ENCODE assay signal across 18 cellular contexts in the genomic region with DNA sequence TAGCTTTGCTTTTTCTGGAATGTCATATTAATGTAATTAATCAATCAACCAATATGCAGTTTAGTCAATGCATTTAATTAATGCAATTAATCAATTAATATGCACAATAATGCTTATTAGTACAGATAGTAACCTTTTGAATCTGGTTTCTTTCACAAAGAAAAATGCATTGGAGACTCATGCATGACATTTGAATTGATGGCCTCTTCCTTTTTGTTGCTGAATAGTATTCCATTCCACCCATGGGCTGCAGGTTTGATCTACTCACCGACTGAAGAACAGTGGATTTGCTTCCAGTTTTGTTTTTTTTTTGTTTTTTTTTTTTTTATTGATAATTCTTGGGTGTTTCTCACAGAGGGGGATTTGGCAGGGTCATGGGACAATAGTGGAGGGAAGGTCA. TPM values are rescaled to one million over a fixed set of nuclear protein-coding genes. Genes with fewer than 3 reads are reported as not detected.
DNase-seq lines count a peak whose midpoint lies in the region; ATAC-seq and TF ChIP-seq lines count a peak whose summit lies in the region.
"Had no signal": no experiment of that assay in that cellular context is flagged by ENCODE, and none has a peak within 500 bp of the region (broad histone marks: within the 10 kb centered on the region; RNA-seq: fewer than 3 reads in every experiment).

No MANE protein-coding gene starts in this region.

- 86 to 89% methylated on average over 1 of the region's 1 CpG for WGBS in upper lobe of left lung, 2 donors

- no peaks in the 10 kb centered on the region for H3K9me3 ChIP-seq in upper lobe of left lung

- no peak for TF ChIP-seq EP300 in upper lobe of left lung (IDR thresholded peaks at IDR 0.05)

- peaks cover 14 to 25% (median 22%) of the 10 kb centered on the region in 4 donors for H3K4me1 ChIP-seq in upper lobe of left lung

- peaks cover 18% of the 10 kb centered on the region for H3K27me3 Mint-ChIP-seq in activated naive CD8-positive, alpha-beta T cell treated with anti-CD3 and anti-CD28 coated beads, Interleukin-2, amount 10 ng/mL, durations not matched to agents 7 days and 5 days
- no peaks in the 10 kb centered on the region for H3K27me3 Mint-ChIP-seq in activated naive CD8-positive, alpha-beta T cell treated with anti-CD3 and anti-CD28 coated beads, Interleukin-2, amount 50 U/mL, for 24 hours
- H3K27me3 Mint-ChIP-seq in central memory CD8-positive, alpha-beta T cell = no peaks in the 10 kb centered on the region
- H3K27me3 Mint-ChIP-seq in natural killer cell (ENCODE audit: low read depth in 2 of 2) = no peaks in the 10 kb centered on the region
- H3K27me3 Mint-ChIP-seq: B cell; CD4-positive, alpha-beta memory T cell had no signal

- H3K4me3 Mint-ChIP-seq in activated naive CD8-positive, alpha-beta T cell treated with anti-CD3 and anti-CD28 coated beads, Interleukin-2, amount 10 ng/mL, durations not matched to agents 7 days and 5 days = no peak overlapping the region
- no peak overlapping the region for H3K4me3 Mint-ChIP-seq in activated naive CD8-positive, alpha-beta T cell treated with anti-CD3 and anti-CD28 coated beads, Interleukin-2, amount 50 U/mL, for 24 hours
- H3K4me3 Mint-ChIP-seq in central memory CD8-positive, alpha-beta T cell = peak overlapping the region; percentile 52
- peak overlapping the region; percentile 60 for H3K4me3 Mint-ChIP-seq in natural killer cell
- H3K4me3 Mint-ChIP-seq: B cell; CD4-positive, alpha-beta memory T cell; GM23338; HFFc6 had no signal

- no peaks in the 10 kb centered on the region for H3K36me3 ChIP-seq in upper lobe of left lung

- H3K9me3 Mint-ChIP-seq in activated naive CD8-positive, alpha-beta T cell treated with anti-CD3 and anti-CD28 coated beads, Interleukin-2, amount 10 ng/mL, durations not matched to agents 7 days and 5 days = no peaks in the 10 kb centered on the region
- no peaks in the 10 kb centered on the region for H3K9me3 Mint-ChIP-seq in activated naive CD8-positive, alpha-beta T cell treated with anti-CD3 and anti-CD28 coated beads, Interleukin-2, amount 50 U/mL, for 24 hours
- H3K9me3 Mint-ChIP-seq in central memory CD8-positive, alpha-beta T cell = no peaks in the 10 kb centered on the region
- H3K9me3 Mint-ChIP-seq in natural killer cell = no peaks in the 10 kb centered on the region
- H3K9me3 Mint-ChIP-seq: HFFc6 had no signal

- H3K4me1 Mint-ChIP-seq in activated naive CD8-positive, alpha-beta T cell treated with anti-CD3 and anti-CD28 coated beads, Interleukin-2, amount 10 ng/mL, durations not matched to agents 7 days and 5 days = peaks cover 14% of the 10 kb centered on the region
- H3K4me1 Mint-ChIP-seq in activated naive CD8-positive, alpha-beta T cell treated with anti-CD3 and anti-CD28 coated beads, Interleukin-2, amount 50 U/mL, for 24 hours = peaks cover 25% of the 10 kb centered on the region
- peaks cover 20% of the 10 kb centered on the region for H3K4me1 Mint-ChIP-seq in central memory CD8-positive, alpha-beta T cell
- H3K4me1 Mint-ChIP-seq in natural killer cell = peaks cover 12 to 43% of the 10 kb centered on the region in 2 donors

- no peak for TF ChIP-seq POLR2A in upper lobe of left lung (IDR thresholded peaks at IDR 0.05)

- H3K4me3 ChIP-seq in upper lobe of left lung = no peak overlapping the region
- H3K4me3 ChIP-seq: GM23338 had no signal

- POLR2A ChIA-PET in activated naive CD8-positive, alpha-beta T cell treated with anti-CD3 and anti-CD28 coated beads, Interleukin-2, amount 10 ng/mL, durations not matched to agents 7 days and 5 days (lab: Charles Lee) = interaction anchor here (3.7 to 7.7 kb wide), 2 partner anchors 8 to 16 kb away, joined by 27 to 176 read pairs; partner anchors contain the start of gene GPR132

- no peaks in the 10 kb centered on the region for H3K36me3 Mint-ChIP-seq in activated naive CD8-positive, alpha-beta T cell treated with anti-CD3 and anti-CD28 coated beads, Interleukin-2, amount 10 ng/mL, durations not matched to agents 7 days and 5 days
- H3K36me3 Mint-ChIP-seq in activated naive CD8-positive, alpha-beta T cell treated with anti-CD3 and anti-CD28 coated beads, Interleukin-2, amount 50 U/mL, for 24 hours (ENCODE audit: low read depth) = no peaks in the 10 kb centered on the region
- no peaks in the 10 kb centered on the region for H3K36me3 Mint-ChIP-seq in central memory CD8-positive, alpha-beta T cell (ENCODE audit: insufficient read depth)
- no peaks in the 10 kb centered on the region for H3K36me3 Mint-ChIP-seq in natural killer cell
- H3K36me3 Mint-ChIP-seq: CD4-positive, alpha-beta memory T cell had no signal

- no peak overlapping the region for H3K27ac ChIP-seq in upper lobe of left lung

- H3K27me3 ChIP-seq in upper lobe of left lung = no peaks in the 10 kb centered on the region

- no peak for DNase-seq in activated naive CD8-positive, alpha-beta T cell treated with anti-CD3 and anti-CD28 coated beads, Interleukin-2, amount 10 ng/mL, durations not matched to agents 7 days and 5 days
- DNase-seq in activated naive CD8-positive, alpha-beta T cell treated with anti-CD3 and anti-CD28 coated beads, Interleukin-2, amount 50 U/mL, for 24 hours = no peak
- no peak for DNase-seq in central memory CD8-positive, alpha-beta T cell (ENCODE audit: low spot score in 2 of 2)
- DNase-seq in natural killer cell (no peak), upper lobe of left lung (no peak), SHP77 treated with DMSO at 0.1 percent for 48 hours (lab: John Stamatoyannopoulos, UW) (no peak)
- DNase-seq: C1 segment of cervical spinal cord; CD4-positive, alpha-beta memory T cell; DMS153; DMS79; GDM1; HCEC 1CT; HFFc6; IMR-90 had no signal

- peak overlapping the region; percentile 39 for H3K27ac Mint-ChIP-seq in activated naive CD8-positive, alpha-beta T cell treated with anti-CD3 and anti-CD28 coated beads, Interleukin-2, amount 10 ng/mL, durations not matched to agents 7 days and 5 days
- H3K27ac Mint-ChIP-seq in activated naive CD8-positive, alpha-beta T cell treated with anti-CD3 and anti-CD28 coated beads, Interleukin-2, amount 50 U/mL, for 24 hours = no peak overlapping the region
- H3K27ac Mint-ChIP-seq in central memory CD8-positive, alpha-beta T cell (ENCODE audit: low read depth) = no peak overlapping the region
- H3K27ac Mint-ChIP-seq in natural killer cell = no peak overlapping the region
- H3K27ac Mint-ChIP-seq: B cell, GM23338, HFFc6 had no signal

- no peak for ATAC-seq in activated naive CD8-positive, alpha-beta T cell treated with anti-CD3 and anti-CD28 coated beads, Interleukin-2, amount 10 ng/mL, durations not matched to agents 7 days and 5 days (ENCODE audit: low read depth)
- no peak for ATAC-seq in activated naive CD8-positive, alpha-beta T cell treated with anti-CD3 and anti-CD28 coated beads, Interleukin-2, amount 50 U/mL, for 24 hours
- no peak for ATAC-seq in central memory CD8-positive, alpha-beta T cell (replicated peaks; ENCODE audit: extremely low read depth, poor library complexity, severe bottlenecking)
- no peak for ATAC-seq in natural killer cell
- no peak for ATAC-seq in upper lobe of left lung (ENCODE audit: low FRiP score in 2 of 2)
- ATAC-seq in HG03196 (IDR thresholded peaks at IDR 0.05; ENCODE audit: unreplicated experiment) = no peak
- ATAC-seq: GM23338 had no signal

- TF ChIP-seq CTCF in natural killer cell (IDR thresholded peaks at IDR 0.05) = no peak
- no peak for TF ChIP-seq CTCF in upper lobe of left lung (IDR thresholded peaks at IDR 0.05)

- intact Hi-C loops in natural killer cell (cut with micrococcal nuclease) = no loop called here

RNA-seq across cellular contexts. Expression of gene GPR132, which starts 13.1 kb away (rescaled TPM):
- 10 to 100 TPM; 43.5 to 46.6 TPM for total RNA-seq in activated naive CD8-positive, alpha-beta T cell treated with anti-CD3 and anti-CD28 coated beads, Interleukin-2, amount 10 ng/mL, durations not matched to agents 7 days and 5 days
- total RNA-seq in natural killer cell (10 to 100 TPM; 18.2 to 30.3 (median 26.7) TPM), upper lobe of left lung (10 to 100 TPM in 1 of 6 donors, 1 to 10 TPM in 5; 3.0 to 14.7 (median 7.0) TPM)
- total RNA-seq: A172 had no signal

RNA-seq across cellular contexts. Expression of gene CDCA4, which starts 57.4 kb away (rescaled TPM):
- total RNA-seq in activated naive CD8-positive, alpha-beta T cell treated with anti-CD3 and anti-CD28 coated beads, Interleukin-2, amount 10 ng/mL, durations not matched to agents 7 days and 5 days = 10 to 100 TPM; 51.7 to 53.3 TPM
- total RNA-seq in natural killer cell = 10 to 100 TPM; 10.3 to 20.7 (median 16.6) TPM
- 10 to 100 TPM in 1 of 6 donors, 1 to 10 TPM in 4, under 1 TPM in 1; 0.89 to 10.3 (median 6.6) TPM for total RNA-seq in upper lobe of left lung

Comparison
In these comparisons a context has a peak if more than half of its experiments do, and no peak if none do; other contexts are left out.
1. H3K4me3 Mint-ChIP-seq: peak in central memory CD8-positive, alpha-beta T cell (single experiment) and natural killer cell (single experiment); none in activated naive CD8-positive, alpha-beta T cell treated with anti-CD3 and anti-CD28 coated beads, Interleukin-2, amount 10 ng/mL, durations not matched to agents 7 days and 5 days (single experiment) and activated naive CD8-positive, alpha-beta T cell treated with anti-CD3 and anti-CD28 coated beads, Interleukin-2, amount 50 U/mL, for 24 hours (single experiment).